Comparison of ENCODE assay signal across 25 cellular contexts in genomic region chr2:55357164-55357563, GRCh38.
"Had no signal": no experiment of that assay in that cellular context is flagged by ENCODE, and none has a peak within 500 bp of the region (broad histone marks: within the 10 kb centered on the region; RNA-seq: fewer than 3 reads in every experiment).

No MANE protein-coding gene starts in this region.

- H3K4me3 Mint-ChIP-seq: effector memory CD8-positive, alpha-beta T cell; endodermal cell; memory B cell had no signal

- H3K27me3 ChIP-seq: esophagus squamous epithelium, gastrocnemius medialis, heart right ventricle, left lung had no signal

- H3K4me1 ChIP-seq: gastrocnemius medialis, left lung had no signal

- ATAC-seq: effector memory CD8-positive, alpha-beta T cell; gastrocnemius medialis; heart right ventricle; left cardiac atrium; left lung; left ventricle myocardium superior had no signal

- H3K4me1 Mint-ChIP-seq: endodermal cell had no signal

- H3K4me3 ChIP-seq: coronary artery, esophagus squamous epithelium, gastrocnemius medialis, heart right ventricle, left lung, lung had no signal

- FAIRE-seq: colon, endometrium, islet of Langerhans, keratinocyte had no signal

- H3K27ac ChIP-seq: coronary artery, epithelial cell of prostate, esophagus squamous epithelium, gastrocnemius medialis, heart right ventricle, left lung had no signal

- H3K27me3 Mint-ChIP-seq: effector memory CD8-positive, alpha-beta T cell; memory B cell had no signal

- H3K9me3 Mint-ChIP-seq: effector memory CD8-positive, alpha-beta T cell had no signal

- H3K27ac Mint-ChIP-seq: effector memory CD8-positive, alpha-beta T cell; endodermal cell; memory B cell had no signal

- DNase-seq: effector CD8-positive, alpha-beta T cell; effector memory CD8-positive, alpha-beta T cell; endodermal cell; erythroblast; esophagus squamous epithelium; foreskin fibroblast; foreskin melanocyte; gastrocnemius medialis; glutamatergic neuron; head of caudate nucleus; heart right ventricle; hippocampal formation; left cardiac atrium; left lung; left ventricle myocardium superior; mesendoderm; midbrain had no signal

- H3K9me3 ChIP-seq: esophagus squamous epithelium, gastrocnemius medialis, left lung had no signal
